ENCODE assay signal across 8 cellular contexts in genomic region chr3:8482960-8483665, GRCh38. TPM values are rescaled to one million over a fixed set of nuclear protein-coding genes. Genes with fewer than 3 reads are reported as not detected.
DNase-seq lines count a peak whose midpoint lies in the region; TF ChIP-seq lines count a peak whose summit lies in the region.

No MANE protein-coding gene starts in this region.

- POLR2A ChIA-PET in AG04450 (lab: Yijun Ruan, JAX) = interaction anchor here (0.6 to 2.0 kb wide), 5 partner anchors 18 to 149 kb away, joined by 3 to 16 read pairs (median 4); partner anchors contain the start of gene LMCD1
- POLR2A ChIA-PET in Caco-2 (lab: Charles Lee) = no interaction called here

- no TSS peak for BruUV-seq in Caco-2 (replicated peaks; lab: Mats Ljungman, UMichigan)

- TF ChIP-seq CTCF in AG04450 (IDR thresholded peaks at IDR 0.05; ENCODE audit: low read depth, low read length) = no peak
- TF ChIP-seq CTCF in Peyer's patch (IDR thresholded peaks at IDR 0.05) = no peak
- TF ChIP-seq CTCF in fibroblast of pulmonary artery (IDR thresholded peaks at IDR 0.05; ENCODE audit: low read length, missing control alignments) = no peak
- TF ChIP-seq CTCF in nephron (IDR thresholded peaks at IDR 0.05; ENCODE audit: unreplicated experiment in 3 of 3) = no peak
- TF ChIP-seq CTCF in MM.1S (IDR thresholded peaks at IDR 0.05; ENCODE audit: low read length) = no peak
- TF ChIP-seq CTCF in Caco-2 (IDR thresholded peaks at IDR 0.05; ENCODE audit: insufficient read depth in 1 of 2, low read depth in 1 of 2, low read length in 1 of 2, severe bottlenecking in 1 of 2, unreplicated experiment in 1 of 2) = no peak

- peak overlapping the region; percentile 47 for H3K27ac ChIP-seq in AG04450 (ENCODE audit: low read depth, low read length)
- H3K27ac ChIP-seq in Peyer's patch = peak overlapping the region; percentile 21 to 67 (median 43)
- H3K27ac ChIP-seq in MM.1S (ENCODE audit: low read length) = no peak overlapping the region

- no peak overlapping the region for H3K4me3 ChIP-seq in AG04450 (ENCODE audit: low read depth, low read length)
- no peak overlapping the region for H3K4me3 ChIP-seq in Peyer's patch
- no peak overlapping the region for H3K4me3 ChIP-seq in fibroblast of pulmonary artery (replicated peaks; ENCODE audit: low read depth, low read length)
- H3K4me3 ChIP-seq in MM.1S (ENCODE audit: low read length) = no peak overlapping the region
- H3K4me3 ChIP-seq in Caco-2 (ENCODE audit: low read depth, low read length) = no peak overlapping the region

- H3K36me3 ChIP-seq in Peyer's patch (no peaks in the 10 kb centered on the region), MM.1S (replicated peaks; ENCODE audit: insufficient read depth, low read length) (no peaks in the 10 kb centered on the region), Caco-2 (ENCODE audit: control insufficient read depth, insufficient read depth, low read length) (no peaks in the 10 kb centered on the region)

- H3K36me3 Mint-ChIP-seq in nephron (ENCODE audit: low read depth) (peaks cover 20% of the 10 kb centered on the region), Caco-2 (ENCODE audit: insufficient read depth, unreplicated experiment) (peaks cover 6% of the 10 kb centered on the region)

- peak overlapping the region; percentile 61 to 87 (median 80) for H3K27ac Mint-ChIP-seq in nephron
- no peak overlapping the region for H3K27ac Mint-ChIP-seq in Caco-2 (ENCODE audit: unreplicated experiment)

- no peaks in the 10 kb centered on the region for H3K9me2 ChIP-seq in MM.1S (replicated peaks; ENCODE audit: insufficient read depth, low read length)

- intact Hi-C loops in Caco-2 (cut with micrococcal nuclease; ENCODE audit: unreplicated experiment) = no loop called here

- H2AFZ ChIP-seq in MM.1S (ENCODE audit: low read length) = no peak overlapping the region

- H4K20me1 ChIP-seq in MM.1S (ENCODE audit: insufficient read depth, low read length) = no peaks in the 10 kb centered on the region

- H3K27me3 ChIP-seq in AG04450 (ENCODE audit: control insufficient read depth, insufficient read depth, low read length) = no peaks in the 10 kb centered on the region
- no peaks in the 10 kb centered on the region for H3K27me3 ChIP-seq in Peyer's patch
- H3K27me3 ChIP-seq in MM.1S (replicated peaks; ENCODE audit: insufficient read depth, low read length) = no peaks in the 10 kb centered on the region
- H3K27me3 ChIP-seq in Caco-2 (replicated peaks; ENCODE audit: control insufficient read depth, insufficient read depth, low read length) = no peaks in the 10 kb centered on the region

- CTCF ChIA-PET in AG04450 (lab: Charles Lee) = interaction anchor here (1.1 to 1.6 kb wide), 2 partner anchors 10 to 41 kb away, joined by 3 to 5 read pairs; no protein-coding TSS in a partner anchor
- CTCF ChIA-PET in Caco-2 (lab: Charles Lee) = no interaction called here

- H3K4me1 Mint-ChIP-seq in nephron (peaks cover 50% of the 10 kb centered on the region), Caco-2 (ENCODE audit: low read depth, unreplicated experiment) (peaks cover 36% of the 10 kb centered on the region)

- H3K9ac ChIP-seq in MM.1S (ENCODE audit: low read length) = no peak overlapping the region

- DNase-seq in AG04450 (ENCODE audit: low read depth, low spot score) (peak; percentile 90), Peyer's patch (peak in 1 of 3 donors; percentile 58), fibroblast of pulmonary artery (ENCODE audit: low read depth) (peak; percentile 96), MM.1S (no peak), Caco-2 (no peak), NOMO-1 treated with dmso at 0.1 percent for 144 hours (lab: John Stamatoyannopoulos, UW; ENCODE audit: unreplicated experiment) (no peak)
- no peak for DNase-seq in stimulated activated CD8-positive, alpha-beta memory T cell treated with anti-CD3 and anti-CD28 coated beads, Interleukin-4, amount 100 ng/mL, for 48 hours

- no peak for TF ChIP-seq POLR2A in Peyer's patch (IDR thresholded peaks at IDR 0.05)

- no peaks in the 10 kb centered on the region for H3F3A ChIP-seq in MM.1S (ENCODE audit: insufficient read depth, low read length)

- no peak overlapping the region for H3K4me3 Mint-ChIP-seq in nephron
- no peak overlapping the region for H3K4me3 Mint-ChIP-seq in Caco-2 (ENCODE audit: unreplicated experiment)

- H3K9me3 Mint-ChIP-seq in nephron (peaks cover 16% of the 10 kb centered on the region), Caco-2 (ENCODE audit: unreplicated experiment) (peaks cover 25% of the 10 kb centered on the region)

- no peak overlapping the region for H3K4me2 ChIP-seq in MM.1S (ENCODE audit: low read depth, low read length)

- no peaks in the 10 kb centered on the region for H3K79me2 ChIP-seq in MM.1S (ENCODE audit: low read length)

- H3K9me3 ChIP-seq in AG04450 (ENCODE audit: control insufficient read depth, insufficient read depth, low read length) (no peaks in the 10 kb centered on the region; the same call in 1 of the 2 replicates), Peyer's patch (no peaks in the 10 kb centered on the region), MM.1S (replicated peaks; ENCODE audit: insufficient read depth, low read length) (no peaks in the 10 kb centered on the region), Caco-2 (no peaks in the 10 kb centered on the region)

- peaks cover 0 to 4% (median 0%) of the 10 kb centered on the region in 4 donors for H3K4me1 ChIP-seq in Peyer's patch
- no peaks in the 10 kb centered on the region for H3K4me1 ChIP-seq in MM.1S (ENCODE audit: low read length)
- peaks cover 49% of the 10 kb centered on the region for H3K4me1 ChIP-seq in Caco-2

- H3K27me3 Mint-ChIP-seq in nephron (ENCODE audit: low read depth) = peaks cover 4% of the 10 kb centered on the region
- no peaks in the 10 kb centered on the region for H3K27me3 Mint-ChIP-seq in Caco-2 (ENCODE audit: insufficient read depth, unreplicated experiment)

RNA-seq across cellular contexts. Expression of gene LMCD1, which starts 18.5 kb away (rescaled TPM):
- polyA plus RNA-seq in AG04450 (2011; rRNA removed) = 39.1 and 49.5 TPM in 2 replicates
- polyA minus RNA-seq in AG04450 (2011; rRNA and poly(A)+ RNA removed) = 25.4 and 36.0 TPM in 2 replicates
- total RNA-seq in Peyer's patch (10 to 100 TPM in 2 of 4 donors, 1 to 10 TPM in 2; 1.6 to 90.8 (median 12.3) TPM), Caco-2 (2022) (23.9 and 24.7 TPM in 2 replicates)

Comparison
In these comparisons a context has a peak if more than half of its experiments do, and no peak if none do; other contexts are left out.
1. DNase-seq: peak in AG04450 (single experiment) and fibroblast of pulmonary artery (single experiment); none in stimulated activated CD8-positive, alpha-beta memory T cell treated with anti-CD3 and anti-CD28 coated beads, Interleukin-4, amount 100 ng/mL, for 48 hours (single experiment), MM.1S (single experiment), Caco-2 (0 of 2) and NOMO-1 treated with dmso at 0.1 percent for 144 hours (single experiment).